ENCODE assay signal across 8 cellular contexts in genomic region chr11:61792310-61793083, GRCh38. TPM values are rescaled to one million over a fixed set of nuclear protein-coding genes. Genes with fewer than 3 reads are reported as not detected.
DNase-seq lines count a peak whose midpoint lies in the region; ATAC-seq and TF ChIP-seq lines count a peak whose summit lies in the region.

FEN1 (plus strand) TSS chr11:61792911; CDS start chr11:61795362, 2,451 bp downstream.
TMEM258 (minus strand) TSS chr11:61792599; CDS start chr11:61792558, 41 bp downstream.

- no peak for TF ChIP-seq RAD21 in liver (IDR thresholded peaks at IDR 0.05)

- H3K4me1 Mint-ChIP-seq in dendritic cell treated with granulocyte-macrophage colony-stimulating factor and Interleukin-4, amounts not matched to agents 40 ng/mL and 50 ng/mL, for 4 days (ENCODE audit: low read depth), result peaks cover 41% of the 10 kb centered on the region

- H3K27ac ChIP-seq in BLaER1 treated with 17β-estradiol and CSF1 and Interleukin-3, amounts not matched to agents 10 nM and 100 nM, result peak within 1 kb of the TSS; percentile 98 to 100 (median 99)
- H3K27ac ChIP-seq in liver (ENCODE audit: low read depth in 1 of 2, low read length in 2 of 2), result peak within 1 kb of the TSS; percentile 93 to 98

- intact Hi-C loops in dendritic cell treated with granulocyte-macrophage colony-stimulating factor and Interleukin-4, amounts not matched to agents 40 ng/mL and 50 ng/mL, for 4 days (cut with micrococcal nuclease), result loop anchor here (1.0 to 5.0 kb wide), 2 partner anchors 23 to 330 kb away; partner anchors contain the start of gene INCENP

- H3K27me3 ChIP-seq in BLaER1 treated with 17β-estradiol and CSF1 and Interleukin-3, amounts not matched to agents 10 nM and 100 nM, result no peaks in the 10 kb centered on the region
- H3K27me3 ChIP-seq in liver (ENCODE audit: control insufficient read depth in 4 of 4, insufficient read depth in 4 of 4, low read length in 3 of 4), result no peaks in the 10 kb centered on the region

- peaks cover 18 to 49% (median 34%) of the 10 kb centered on the region in 11 experiments; a peak in 18 of 22 replicates for H4K20me1 ChIP-seq in BLaER1 treated with 17β-estradiol and CSF1 and Interleukin-3, amounts not matched to agents 10 nM and 100 nM

- peak within 1 kb of the TSS; percentile 76 to 89 (median 82) for H3K4me3 ChIP-seq in BLaER1 treated with 17β-estradiol and CSF1 and Interleukin-3, amounts not matched to agents 10 nM and 100 nM
- peak within 1 kb of the TSS; percentile 71 to 98 (median 91) for H3K4me3 ChIP-seq in liver (ENCODE audit: low read depth in 1 of 3, low read length in 3 of 3)

- peak; percentile 85 for ATAC-seq in GM19351 (IDR thresholded peaks at IDR 0.05; ENCODE audit: unreplicated experiment)
- peak; percentile 71 for ATAC-seq in HG03520 (IDR thresholded peaks at IDR 0.05; ENCODE audit: unreplicated experiment)

- H3K36me3 Mint-ChIP-seq in dendritic cell treated with granulocyte-macrophage colony-stimulating factor and Interleukin-4, amounts not matched to agents 40 ng/mL and 50 ng/mL, for 4 days (ENCODE audit: low read depth), result peaks cover 60% of the 10 kb centered on the region

- peak within 1 kb of the TSS; percentile 92 for H3K4me3 Mint-ChIP-seq in dendritic cell treated with granulocyte-macrophage colony-stimulating factor and Interleukin-4, amounts not matched to agents 40 ng/mL and 50 ng/mL, for 4 days

- H3K9me3 Mint-ChIP-seq in dendritic cell treated with granulocyte-macrophage colony-stimulating factor and Interleukin-4, amounts not matched to agents 40 ng/mL and 50 ng/mL, for 4 days, result no peaks in the 10 kb centered on the region

- peak within 1 kb of the TSS; percentile 82 to 99 (median 90) for H3K4me2 ChIP-seq in BLaER1 treated with 17β-estradiol and CSF1 and Interleukin-3, amounts not matched to agents 10 nM and 100 nM

- H3K27ac Mint-ChIP-seq in dendritic cell treated with granulocyte-macrophage colony-stimulating factor and Interleukin-4, amounts not matched to agents 40 ng/mL and 50 ng/mL, for 4 days, result peak within 1 kb of the TSS; percentile 100

- H3K4me1 ChIP-seq in BLaER1 treated with 17β-estradiol and CSF1 and Interleukin-3, amounts not matched to agents 10 nM and 100 nM, result peaks cover 39 to 66% (median 49%) of the 10 kb centered on the region in 10 experiments
- H3K4me1 ChIP-seq in liver (ENCODE audit: control insufficient read depth in 4 of 4, insufficient read depth in 4 of 4, low read length in 3 of 4), result peaks cover 0 to 19% (median 17%) of the 10 kb centered on the region in 4 donors

- peak; percentile 97 for DNase-seq in NCI-H69 (lab: John Stamatoyannopoulos, UW)
- DNase-seq in activated CD4-positive, alpha-beta T cell treated with anti-CD3 and anti-CD28 coated beads, Interleukin-2, amount 50 U/mL, for 24 hours (ENCODE audit: low read depth in 1 of 2, low spot score in 1 of 2), result peak; percentile 77 to 82
- DNase-seq in stimulated activated CD4-positive, alpha-beta T cell treated with anti-CD3 and anti-CD28 coated beads, Interleukin-4, amount 100 ng/mL, for 1 hour, result peak; percentile 87

- TF ChIP-seq CTCF in liver (IDR thresholded peaks at IDR 0.05; ENCODE audit: low read depth, low read length, missing input control), result no peak

- H3K36me3 ChIP-seq in BLaER1 treated with 17β-estradiol and CSF1 and Interleukin-3, amounts not matched to agents 10 nM and 100 nM, result peaks cover 44 to 67% (median 59%) of the 10 kb centered on the region in 11 experiments
- peaks cover 9 to 26% (median 18%) of the 10 kb centered on the region in 4 donors for H3K36me3 ChIP-seq in liver (ENCODE audit: control insufficient read depth in 4 of 4, insufficient read depth in 3 of 4, low read depth in 1 of 4, low read length in 3 of 4)

- H3K27me3 Mint-ChIP-seq in dendritic cell treated with granulocyte-macrophage colony-stimulating factor and Interleukin-4, amounts not matched to agents 40 ng/mL and 50 ng/mL, for 4 days, result no peaks in the 10 kb centered on the region

- peak within 1 kb of the TSS; percentile 96 to 100 (median 99) for H3K9ac ChIP-seq in BLaER1 treated with 17β-estradiol and CSF1 and Interleukin-3, amounts not matched to agents 10 nM and 100 nM
- H3K9ac ChIP-seq in liver (ENCODE audit: low read depth in 1 of 2, low read length in 2 of 2), result peak within 1 kb of the TSS; percentile 96 to 99

- no peaks in the 10 kb centered on the region for H3K9me3 ChIP-seq in BLaER1 treated with 17β-estradiol and CSF1 and Interleukin-3, amounts not matched to agents 10 nM and 100 nM (replicated peaks in 1 of 11)
- H3K9me3 ChIP-seq in liver (ENCODE audit: control insufficient read depth in 4 of 4, low read length in 3 of 4), result no peaks in the 10 kb centered on the region

- WGBS in liver, result under 1% methylated on average over 61 of the region's 61 CpGs

TF ChIP-seq in liver, 16 proteins besides CTCF, POLR2A, EP300 and RAD21:
- TF ChIP-seq YY1 (IDR thresholded peaks at IDR 0.05), result peak; percentile 94
- TF ChIP-seq MAX (IDR thresholded peaks at IDR 0.05), result peak; percentile 75
- peak in 1 of 2 donors; percentile 6 for TF ChIP-seq RXRA (IDR thresholded peaks at IDR 0.05)
- TF ChIP-seq GABPA (IDR thresholded peaks at IDR 0.05 in 1 of 2, conservative IDR thresholded peaks at IDR 0.05 in 1 of 2), result peak; percentile 95 to 99
- no peak for TF ChIP-seq EGR1 (IDR thresholded peaks at IDR 0.05; ENCODE audit: low read depth in 2 of 2)

RNA-seq across cellular contexts. Expression of gene FEN1, which starts in this region (rescaled TPM):
- 10 to 100 TPM in 1 of 2 donors, 1 to 10 TPM in 1; 9.0 to 46.5 TPM for total RNA-seq in liver
- polyA plus RNA-seq in liver, result 10 to 100 TPM in 1 of 2 donors, 1 to 10 TPM in 1; 4.5 to 10.0 TPM

RNA-seq across cellular contexts. Expression of gene TMEM258, which starts in this region (rescaled TPM):
- total RNA-seq in liver, result 10 to 100 TPM; 31.0 to 77.8 TPM
- polyA plus RNA-seq in liver, result 100 to 1,000 TPM; 120 to 136 TPM

Comparison
In these comparisons a context has a peak if more than half of its experiments do, and no peak if none do; other contexts are left out.
1. Peak in every context shown above with its lines: DNase-seq, ATAC-seq, H3K4me3 ChIP-seq and H3K27ac ChIP-seq.